In genomic region chr9:81557957-81558791, GRCh38 we compare ENCODE assay signal across 11 cellular contexts.
DNase-seq lines count a peak whose midpoint lies in the region; ATAC-seq, FAIRE-seq and TF ChIP-seq lines count a peak whose summit lies in the region.
"Had no signal": no experiment of that assay in that cellular context is flagged by ENCODE, and none has a peak within 500 bp of the region (broad histone marks: within the 10 kb centered on the region; RNA-seq: fewer than 3 reads in every experiment).

No MANE protein-coding gene starts in this region.

- H3K4me1 ChIP-seq in HCT116 (ENCODE audit: control insufficient read depth in 1 of 2, insufficient read depth in 2 of 2, low read length in 2 of 2) (peaks cover 38 to 66% of the 10 kb centered on the region in 2 experiments), breast epithelium (peaks cover 3 to 9% of the 10 kb centered on the region in 2 donors), suprapubic skin (peaks cover 19% of the 10 kb centered on the region)

- no peaks in the 10 kb centered on the region for H3K27me3 ChIP-seq in HCT116 (ENCODE audit: insufficient read depth, low read length)
- no peaks in the 10 kb centered on the region for H3K27me3 ChIP-seq in breast epithelium
- no peaks in the 10 kb centered on the region for H3K27me3 ChIP-seq in suprapubic skin

- 0 out of 2 replicates have a peak overlapping the region, but pooled peaks have one; percentile 6 for H3K27ac ChIP-seq in HCT116 (ENCODE audit: low read depth, low read length)
- H3K27ac ChIP-seq in breast epithelium: peak overlapping the region; percentile 90
- peak overlapping the region; percentile 57 for H3K27ac ChIP-seq in suprapubic skin

- no peaks in the 10 kb centered on the region for H3K9me2 ChIP-seq in HCT116 (ENCODE audit: insufficient read depth)

- H3K4me1 Mint-ChIP-seq in activated CD4-positive, alpha-beta T cell treated with anti-CD3 and anti-CD28 coated beads for 36 hours: no peaks in the 10 kb centered on the region
- H3K4me1 Mint-ChIP-seq: activated T-helper 17 cell treated with anti-CD3 and anti-CD28 coated beads, Interleukin-2, amount 50 U/mL, for 72 hours had no signal

- no peaks in the 10 kb centered on the region for H3K27me3 Mint-ChIP-seq in activated CD4-positive, alpha-beta T cell treated with anti-CD3 and anti-CD28 coated beads for 36 hours

- BruUV-seq in HCT116 (replicated peaks; lab: Mats Ljungman, UMichigan): no TSS peak

- TF ChIP-seq POLR2A in HCT116 (IDR thresholded peaks at IDR 0.05; ENCODE audit: borderline replicate concordance, extremely low read depth, insufficient read depth, insufficient read length) (no peak), breast epithelium (IDR thresholded peaks at IDR 0.05) (no peak), suprapubic skin (IDR thresholded peaks at IDR 0.05) (no peak)

- CTCF ChIA-PET in HCT116 (lab: Charles Lee): no interaction called here
- CTCF ChIA-PET in activated CD4-positive, alpha-beta T cell treated with anti-CD3 and anti-CD28 coated beads for 36 hours (lab: Charles Lee): no interaction called here

- no peak overlapping the region for H3K27ac Mint-ChIP-seq in activated CD4-positive, alpha-beta T cell treated with anti-CD3 and anti-CD28 coated beads for 36 hours
- H3K27ac Mint-ChIP-seq: activated T-helper 17 cell treated with anti-CD3 and anti-CD28 coated beads, Interleukin-2, amount 50 U/mL, for 72 hours had no signal

- no peak for TF ChIP-seq RAD21 in HCT116 (IDR thresholded peaks at IDR 0.05; ENCODE audit: low read depth)

- H3K4me3 Mint-ChIP-seq in activated CD4-positive, alpha-beta T cell treated with anti-CD3 and anti-CD28 coated beads for 36 hours: no peak overlapping the region
- H3K4me3 Mint-ChIP-seq: activated T-helper 17 cell treated with anti-CD3 and anti-CD28 coated beads, Interleukin-2, amount 50 U/mL, for 72 hours had no signal

- H4K20me1 ChIP-seq in HCT116 (ENCODE audit: insufficient read depth): no peaks in the 10 kb centered on the region

- FAIRE-seq in GM19239 (lab: Jason Lieb, UNC): no peak

- H3K9ac ChIP-seq in HCT116 (ENCODE audit: low read length): no peak overlapping the region

- no peaks in the 10 kb centered on the region for H3K36me3 Mint-ChIP-seq in activated CD4-positive, alpha-beta T cell treated with anti-CD3 and anti-CD28 coated beads for 36 hours (ENCODE audit: low read depth)

- no peaks in the 10 kb centered on the region for H3K9me3 Mint-ChIP-seq in activated CD4-positive, alpha-beta T cell treated with anti-CD3 and anti-CD28 coated beads for 36 hours (ENCODE audit: low read depth)

- no peak for DNase-seq in HCT116 (ENCODE audit: low read depth, low spot score)
- no peak for DNase-seq in breast epithelium (ENCODE audit: low spot score in 2 of 2)
- DNase-seq in left kidney (ENCODE audit: low read depth, low spot score): peak; percentile 44
- DNase-seq in suprapubic skin (ENCODE audit: low spot score in 2 of 2): no peak
- DNase-seq in GM19239 (ENCODE audit: insufficient read length, low spot score): no peak
- no peak for DNase-seq in hepatic stellate cell (ENCODE audit: low spot score)
- no peak for DNase-seq in activated CD4-positive, alpha-beta T cell treated with anti-CD3 and anti-CD28 coated beads for 36 hours
- DNase-seq: hypothalamus, T-helper 1 cell had no signal

- H3K4me3 ChIP-seq in HCT116 (replicated peaks in 1 of 2; ENCODE audit: low read depth in 1 of 2, low read length in 2 of 2) (no peak overlapping the region), breast epithelium (no peak overlapping the region), suprapubic skin (no peak overlapping the region)

- H3K9me3 ChIP-seq in HCT116 (ENCODE audit: control insufficient read depth in 1 of 2, insufficient read depth in 1 of 2, low read depth in 1 of 2, low read length in 2 of 2): no peaks in the 10 kb centered on the region
- H3K9me3 ChIP-seq in breast epithelium: no peaks in the 10 kb centered on the region
- no peaks in the 10 kb centered on the region for H3K9me3 ChIP-seq in suprapubic skin

- H2AFZ ChIP-seq in HCT116 (ENCODE audit: low read depth, low read length, poor library complexity, severe bottlenecking): peak overlapping the region; percentile 63

- RAD21 ChIA-PET in HCT116 (lab: Charles Lee; ENCODE audit: low non-redundant PET in 1 of 2, low total read pairs in 2 of 2, uncharacterized antibody in 2 of 2, unreplicated experiment in 2 of 2): no interaction called here

- H3K79me2 ChIP-seq in HCT116 (ENCODE audit: insufficient read depth, low read length): no peaks in the 10 kb centered on the region

- peak overlapping the region; percentile 58; the same call in 1 of the 2 replicates for H3K4me2 ChIP-seq in HCT116 (ENCODE audit: low read length)

- ATAC-seq in HCT116 (no peak), HG02642 (IDR thresholded peaks at IDR 0.05; ENCODE audit: poor library complexity, unreplicated experiment) (no peak)
- no peak for ATAC-seq in activated CD4-positive, alpha-beta T cell treated with anti-CD3 and anti-CD28 coated beads for 36 hours
- ATAC-seq: activated T-helper 17 cell treated with anti-CD3 and anti-CD28 coated beads, Interleukin-2, amount 50 U/mL, for 72 hours had no signal

- TF ChIP-seq CTCF in HCT116 (IDR thresholded peaks at IDR 0.05 in 2 of 3, conservative IDR thresholded peaks at IDR 0.05 in 1 of 3; ENCODE audit: borderline replicate concordance in 1 of 3, insufficient read depth in 1 of 3, low read depth in 2 of 3, low read length in 2 of 3) (no peak), breast epithelium (IDR thresholded peaks at IDR 0.05) (no peak), suprapubic skin (IDR thresholded peaks at IDR 0.05) (no peak)

- intact Hi-C loops in HCT116 (cut with micrococcal nuclease): loop anchor here (10.0 kb wide), 1 partner anchor 63 kb away; no protein-coding TSS in a partner anchor
- intact Hi-C loops in breast epithelium (cut with DNase I; ENCODE audit: low total_unique reads): no loop called here
- intact Hi-C loops in activated CD4-positive, alpha-beta T cell treated with anti-CD3 and anti-CD28 coated beads for 36 hours (cut with DNase I, micrococcal nuclease): no loop called here

- H3K36me3 ChIP-seq in HCT116 (ENCODE audit: control insufficient read depth in 1 of 2, insufficient read depth in 2 of 2, low read length in 2 of 2): no peaks in the 10 kb centered on the region
- no peaks in the 10 kb centered on the region for H3K36me3 ChIP-seq in breast epithelium
- no peaks in the 10 kb centered on the region for H3K36me3 ChIP-seq in suprapubic skin

- no peak for TF ChIP-seq EP300 in suprapubic skin (IDR thresholded peaks at IDR 0.05)

- 32% methylated on average over 7 of the region's 7 CpGs for WGBS in suprapubic skin

- POLR2A ChIA-PET in HCT116 (lab: Charles Lee): no interaction called here
- POLR2A ChIA-PET in activated CD4-positive, alpha-beta T cell treated with anti-CD3 and anti-CD28 coated beads for 36 hours (lab: Charles Lee): no interaction called here

TF ChIP-seq in HCT116, 20 proteins besides CTCF, POLR2A, EP300 and RAD21:
- TF ChIP-seq CBX3 (IDR thresholded peaks at IDR 0.05; ENCODE audit: low read depth) (no peak), EGR1 (IDR thresholded peaks at IDR 0.05; ENCODE audit: low read depth) (no peak), ZNF274 (IDR thresholded peaks at IDR 0.05; ENCODE audit: low read depth, low read length) (no peak), EZH2phosphoT487 (IDR thresholded peaks at IDR 0.05; ENCODE audit: borderline replicate concordance) (no peak), SIN3A (IDR thresholded peaks at IDR 0.05; ENCODE audit: low read depth) (no peak), MAX (IDR thresholded peaks at IDR 0.05) (no peak), JUND (IDR thresholded peaks at IDR 0.05) (no peak), SRF (IDR thresholded peaks at IDR 0.05; ENCODE audit: low read depth) (no peak), POLR2AphosphoS5 (IDR thresholded peaks at IDR 0.05; ENCODE audit: low read depth, low read length) (no peak), SP1 (IDR thresholded peaks at IDR 0.05; ENCODE audit: low read depth) (no peak), ZBTB33 (IDR thresholded peaks at IDR 0.05; ENCODE audit: extremely low read depth, insufficient replicate concordance, low read length) (no peak), FOSL1 (IDR thresholded peaks at IDR 0.05; ENCODE audit: low read depth) (no peak), ELF1 (IDR thresholded peaks at IDR 0.05; ENCODE audit: borderline replicate concordance, low read depth) (no peak)

Comparison
In these comparisons a context has a peak if more than half of its experiments do, and no peak if none do; other contexts are left out.
1. H3K27ac ChIP-seq: peak in every context shown above with its lines; median percentile 90 in breast epithelium; 57 in suprapubic skin; 6 in HCT116.